Comparison of ENCODE assay signal across 8 cellular contexts in the genomic region with DNA sequence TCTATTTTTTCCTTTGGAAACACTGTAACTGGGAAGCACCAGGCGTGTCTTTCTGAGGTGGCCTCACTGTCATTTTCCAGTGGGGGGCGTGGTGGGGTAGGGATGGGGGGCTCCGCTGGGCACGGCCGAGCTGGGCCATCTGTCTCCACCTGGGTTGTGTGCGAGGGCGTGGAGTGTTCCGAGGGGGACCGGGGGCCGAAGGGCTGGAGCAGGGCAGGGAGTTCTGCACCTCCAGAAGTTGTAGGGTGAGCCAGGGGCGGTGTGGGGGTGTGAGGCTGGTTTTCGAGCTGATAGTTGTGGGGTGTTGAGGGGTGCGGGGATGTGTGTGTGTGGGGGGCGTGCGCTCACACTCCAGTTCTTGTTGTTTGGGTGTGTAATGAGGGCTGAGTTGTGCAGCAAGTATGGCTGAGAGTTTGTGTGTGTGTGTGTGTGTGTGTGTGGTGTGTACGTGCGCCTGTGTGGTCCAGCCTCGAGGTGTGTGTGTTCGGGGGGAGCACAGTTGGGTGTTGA. TPM values are rescaled to one million over a fixed set of nuclear protein-coding genes. Genes with fewer than 3 reads are reported as not detected.
DNase-seq lines count a peak whose midpoint lies in the region; ATAC-seq and TF ChIP-seq lines count a peak whose summit lies in the region.

No MANE protein-coding gene starts in this region.

- H3K4me3 Mint-ChIP-seq in activated CD8-positive, alpha-beta memory T cell treated with anti-CD3 and anti-CD28 coated beads, Interleukin-2, amount 10 ng/mL, durations not matched to agents 7 days and 5 days = peak overlapping the region; percentile 80

- 0 to 2% methylated on average over 17 to 19 of the region's 19 CpGs for WGBS in lung, 2 donors

- no peak for DNase-seq in activated CD8-positive, alpha-beta memory T cell treated with anti-CD3 and anti-CD28 coated beads, Interleukin-2, amount 10 ng/mL, durations not matched to agents 7 days and 5 days
- no peak for DNase-seq in activated CD8-positive, alpha-beta memory T cell treated with anti-CD3 and anti-CD28 coated beads, Interleukin-2, amount 50 U/mL, for 48 hours
- DNase-seq in brain microvascular endothelial cell (peak; percentile 22), lung (ENCODE audit: low spot score) (no peak), upper lobe of right lung (peak; percentile 65), SK-N-DZ (ENCODE audit: low spot score) (no peak)

- H3K27me3 Mint-ChIP-seq in activated CD8-positive, alpha-beta memory T cell treated with anti-CD3 and anti-CD28 coated beads, Interleukin-2, amount 10 ng/mL, durations not matched to agents 7 days and 5 days = peaks cover 48% of the 10 kb centered on the region

- peak; percentile 25 for ATAC-seq in activated CD8-positive, alpha-beta memory T cell treated with anti-CD3 and anti-CD28 coated beads, Interleukin-2, amount 10 ng/mL, durations not matched to agents 7 days and 5 days
- ATAC-seq in lung (ENCODE audit: insufficient read depth, low FRiP score) = no peak
- ATAC-seq in upper lobe of right lung = no peak
- ATAC-seq in GM21576 (IDR thresholded peaks at IDR 0.05; ENCODE audit: unreplicated experiment) = no peak
- no peak for ATAC-seq in HG03045 (IDR thresholded peaks at IDR 0.05; ENCODE audit: unreplicated experiment)

- H3K27ac ChIP-seq in brain microvascular endothelial cell = no peak overlapping the region
- H3K27ac ChIP-seq in lung (ENCODE audit: low read depth in 1 of 2, low read length in 1 of 2) = peak overlapping the region in 1 of 2 donors; percentile 49
- peak overlapping the region; percentile 82 for H3K27ac ChIP-seq in upper lobe of right lung

- H3K36me3 ChIP-seq in brain microvascular endothelial cell (replicated peaks) = no peaks in the 10 kb centered on the region
- no peaks in the 10 kb centered on the region for H3K36me3 ChIP-seq in lung (ENCODE audit: control insufficient read depth in 2 of 2, insufficient read depth in 2 of 2, low read length in 2 of 2)
- no peaks in the 10 kb centered on the region for H3K36me3 ChIP-seq in upper lobe of right lung

- H3K9me3 ChIP-seq in lung (ENCODE audit: control insufficient read depth in 2 of 2, insufficient read depth in 1 of 2, low read length in 1 of 2) (no peaks in the 10 kb centered on the region), upper lobe of right lung (no peaks in the 10 kb centered on the region)

- H3K4me1 ChIP-seq in lung (ENCODE audit: control insufficient read depth in 2 of 2, insufficient read depth in 2 of 2, low read length in 2 of 2) (peaks cover 0 to 14% of the 10 kb centered on the region in 2 donors), upper lobe of right lung (peaks cover 17% of the 10 kb centered on the region)

- H3K27ac Mint-ChIP-seq in activated CD8-positive, alpha-beta memory T cell treated with anti-CD3 and anti-CD28 coated beads, Interleukin-2, amount 10 ng/mL, durations not matched to agents 7 days and 5 days = no peak overlapping the region

- H3K27me3 ChIP-seq in brain microvascular endothelial cell (replicated peaks) = no peaks in the 10 kb centered on the region
- H3K27me3 ChIP-seq in lung (ENCODE audit: control insufficient read depth, insufficient read depth) = no peaks in the 10 kb centered on the region
- H3K27me3 ChIP-seq in upper lobe of right lung = no peaks in the 10 kb centered on the region

- H3K9me3 Mint-ChIP-seq in activated CD8-positive, alpha-beta memory T cell treated with anti-CD3 and anti-CD28 coated beads, Interleukin-2, amount 10 ng/mL, durations not matched to agents 7 days and 5 days (ENCODE audit: low read depth) = no peaks in the 10 kb centered on the region

- peaks cover 13% of the 10 kb centered on the region for H3K4me1 Mint-ChIP-seq in activated CD8-positive, alpha-beta memory T cell treated with anti-CD3 and anti-CD28 coated beads, Interleukin-2, amount 10 ng/mL, durations not matched to agents 7 days and 5 days

- CTCF ChIA-PET in activated CD8-positive, alpha-beta memory T cell treated with anti-CD3 and anti-CD28 coated beads, Interleukin-2, amount 10 ng/mL, durations not matched to agents 7 days and 5 days (lab: Charles Lee) = interaction anchor here (0.8 to 10.0 kb wide), 8 partner anchors 8 to 181 kb away, joined by 3 to 267 read pairs (median 8); partner anchors contain the start of gene UBE2L6

- intact Hi-C loops in upper lobe of right lung (cut with DNase I) = no loop called here

- H3K4me3 ChIP-seq in brain microvascular endothelial cell (ENCODE audit: low read depth, low read length) = peak overlapping the region; percentile 92
- H3K4me3 ChIP-seq in lung = peak overlapping the region; percentile 66
- H3K4me3 ChIP-seq in upper lobe of right lung = peak overlapping the region; percentile 83

- H3K36me3 Mint-ChIP-seq in activated CD8-positive, alpha-beta memory T cell treated with anti-CD3 and anti-CD28 coated beads, Interleukin-2, amount 10 ng/mL, durations not matched to agents 7 days and 5 days = no peaks in the 10 kb centered on the region

- peak; percentile 1 for TF ChIP-seq CTCF in brain microvascular endothelial cell (IDR thresholded peaks at IDR 0.05; ENCODE audit: low read depth, low read length, missing control alignments)
- no peak for TF ChIP-seq CTCF in lung (IDR thresholded peaks at IDR 0.05; ENCODE audit: control extremely low read depth, extremely low read depth)
- no peak for TF ChIP-seq CTCF in upper lobe of right lung (IDR thresholded peaks at IDR 0.05)

- in situ Hi-C loops in brain microvascular endothelial cell (cut with HindIII; ENCODE audit: low pct_ligation_motif_present, low sequenced_read_pairs) = no loop called here

RNA-seq across cellular contexts. Expression of gene YPEL4, which starts 10.8 kb away (rescaled TPM):
- total RNA-seq in activated CD8-positive, alpha-beta memory T cell treated with anti-CD3 and anti-CD28 coated beads, Interleukin-2, amount 10 ng/mL, durations not matched to agents 7 days and 5 days = 1 to 10 TPM in 1 of 2 experiments, under 1 TPM in 1; 0.42 to 1.0 TPM
- total RNA-seq in lung = 1 to 10 TPM; 1.3 to 1.5 TPM
- polyA plus RNA-seq in lung = 1 to 10 TPM in 1 of 2 donors, under 1 TPM in 1; 0.71 to 3.1 TPM
- 6.9 TPM for total RNA-seq in upper lobe of right lung
- 0.41 and 0.46 TPM in 2 replicates for polyA plus RNA-seq in SK-N-DZ (2014; cell fraction: cytosol; rRNA removed)
- polyA plus RNA-seq in SK-N-DZ (2014; cell fraction: nucleus; rRNA removed) = 0.40 and 1.1 TPM in 2 replicates

RNA-seq across cellular contexts. Expression of gene CLP1, which starts 18.7 kb away (rescaled TPM):
- total RNA-seq in activated CD8-positive, alpha-beta memory T cell treated with anti-CD3 and anti-CD28 coated beads, Interleukin-2, amount 10 ng/mL, durations not matched to agents 7 days and 5 days = 10 to 100 TPM; 15.7 to 22.6 TPM
- total RNA-seq in lung (10 to 100 TPM in 1 of 2 donors, 1 to 10 TPM in 1; 6.5 to 12.4 TPM), upper lobe of right lung (11.7 TPM)
- polyA plus RNA-seq in lung = 10 to 100 TPM in 1 of 2 donors, 1 to 10 TPM in 1; 6.9 to 16.6 TPM
- 40.8 and 50.6 TPM in 2 replicates for polyA plus RNA-seq in SK-N-DZ (2014; cell fraction: cytosol; rRNA removed)
- 15.8 and 17.1 TPM in 2 replicates for polyA plus RNA-seq in SK-N-DZ (2014; cell fraction: nucleus; rRNA removed)

RNA-seq across cellular contexts. Expression of gene ZDHHC5, which starts 29.0 kb away (rescaled TPM):
- 10 to 100 TPM; 74.5 to 75.9 TPM for total RNA-seq in activated CD8-positive, alpha-beta memory T cell treated with anti-CD3 and anti-CD28 coated beads, Interleukin-2, amount 10 ng/mL, durations not matched to agents 7 days and 5 days
- total RNA-seq in lung (10 to 100 TPM; 37.5 to 63.2 TPM), upper lobe of right lung (79.8 TPM)
- 10 to 100 TPM; 28.7 to 48.4 TPM for polyA plus RNA-seq in lung
- 16.8 and 18.5 TPM in 2 replicates for polyA plus RNA-seq in SK-N-DZ (2014; cell fraction: cytosol; rRNA removed)
- polyA plus RNA-seq in SK-N-DZ (2014; cell fraction: nucleus; rRNA removed) = 19.4 and 21.1 TPM in 2 replicates

RNA-seq across cellular contexts. Expression of gene SERPING1, which starts 41.4 kb away (rescaled TPM):
- total RNA-seq in activated CD8-positive, alpha-beta memory T cell treated with anti-CD3 and anti-CD28 coated beads, Interleukin-2, amount 10 ng/mL, durations not matched to agents 7 days and 5 days = not detected
- 100 to 1,000 TPM; 102 to 407 TPM for total RNA-seq in lung
- 100 to 1,000 TPM; 214 to 418 TPM for polyA plus RNA-seq in lung
- 490 TPM for total RNA-seq in upper lobe of right lung
- polyA plus RNA-seq in SK-N-DZ (2014; cell fraction: cytosol; rRNA removed) = 22.4 and 28.2 TPM in 2 replicates
- 11.5 and 26.6 TPM in 2 replicates for polyA plus RNA-seq in SK-N-DZ (2014; cell fraction: nucleus; rRNA removed)

Comparison
In these comparisons a context has a peak if more than half of its experiments do, and no peak if none do; other contexts are left out.
1. DNase-seq: peak in brain microvascular endothelial cell (single experiment) and upper lobe of right lung (single experiment); none in activated CD8-positive, alpha-beta memory T cell treated with anti-CD3 and anti-CD28 coated beads, Interleukin-2, amount 10 ng/mL, durations not matched to agents 7 days and 5 days (single experiment), activated CD8-positive, alpha-beta memory T cell treated with anti-CD3 and anti-CD28 coated beads, Interleukin-2, amount 50 U/mL, for 48 hours (single experiment), lung (single experiment) and SK-N-DZ (single experiment).
2. Peak in every context shown above with its lines, with median percentiles within 50 percentile points of each other: H3K4me3 ChIP-seq.